In genomic region chr1:70034403-70034802, GRCh38 we compare ENCODE assay signal across 1 cellular context.
TF ChIP-seq lines count a peak whose summit lies in the region.

No MANE protein-coding gene starts in this region.

TF ChIP-seq in H1, 55 proteins besides CTCF, POLR2A, EP300 and RAD21 (continued from another document):
- TF ChIP-seq CHD7 (IDR thresholded peaks at IDR 0.05; ENCODE audit: insufficient replicate concordance, low read length): peak; percentile 32
- TF ChIP-seq TAF1 (IDR thresholded peaks at IDR 0.05; ENCODE audit: low read depth, low read length): no peak
